In genomic region chr1:16019580-16020277, GRCh38 we compare ENCODE assay signal across 15 cellular contexts. TPM values are rescaled to one million over a fixed set of nuclear protein-coding genes. Genes with fewer than 3 reads are reported as not detected.
DNase-seq lines count a peak whose midpoint lies in the region; ATAC-seq and TF ChIP-seq lines count a peak whose summit lies in the region.
"Had no signal": no experiment of that assay in that cellular context is flagged by ENCODE, and none has a peak within 500 bp of the region (broad histone marks: within the 10 kb centered on the region; RNA-seq: fewer than 3 reads in every experiment).

No MANE protein-coding gene starts in this region.

- no peaks in the 10 kb centered on the region for H3K9me3 Mint-ChIP-seq in activated CD4-positive, alpha-beta T cell treated with anti-CD3 and anti-CD28 coated beads, Interleukin-2, amount 10 ng/mL, durations not matched to agents 7 days and 5 days
- no peaks in the 10 kb centered on the region for H3K9me3 Mint-ChIP-seq in neural progenitor cell
- H3K9me3 Mint-ChIP-seq: activated naive CD8-positive, alpha-beta T cell treated with anti-CD3 and anti-CD28 coated beads, Interleukin-2, amount 10 ng/mL, durations not matched to agents 7 days and 5 days; natural killer cell had no signal

- no peaks in the 10 kb centered on the region for H3K79me2 ChIP-seq in fibroblast of lung (ENCODE audit: control insufficient read depth, insufficient read depth, low read length)
- H3K79me2 ChIP-seq in neural progenitor cell (ENCODE audit: low read depth): no peaks in the 10 kb centered on the region

- H2AFZ ChIP-seq in fibroblast of lung (ENCODE audit: low read length): no peak overlapping the region
- H2AFZ ChIP-seq in neural progenitor cell (replicated peaks): no peak overlapping the region
- H2AFZ ChIP-seq: PC-9 had no signal

- ATAC-seq in aorta (ENCODE audit: low FRiP score) (peak; percentile 23), HG03432 (IDR thresholded peaks at IDR 0.05; ENCODE audit: unreplicated experiment) (no peak), HG02642 (IDR thresholded peaks at IDR 0.05; ENCODE audit: poor library complexity, unreplicated experiment) (no peak)
- ATAC-seq: A549; activated CD4-positive, CD25-positive, alpha-beta regulatory T cell treated with anti-CD3 and anti-CD28 coated beads, Interleukin-2, amount 50 U/mL, for 24 hours; natural killer cell had no signal

- no peak overlapping the region for H3K4me3 Mint-ChIP-seq in activated CD4-positive, alpha-beta T cell treated with anti-CD3 and anti-CD28 coated beads, Interleukin-2, amount 10 ng/mL, durations not matched to agents 7 days and 5 days
- H3K4me3 Mint-ChIP-seq in neural progenitor cell: peak overlapping the region; percentile 46
- H3K4me3 Mint-ChIP-seq: activated naive CD8-positive, alpha-beta T cell treated with anti-CD3 and anti-CD28 coated beads, Interleukin-2, amount 10 ng/mL, durations not matched to agents 7 days and 5 days; natural killer cell had no signal

- H3K9me3 ChIP-seq in fibroblast of lung (ENCODE audit: control insufficient read depth, insufficient read depth, low read depth, low read length): no peaks in the 10 kb centered on the region
- H3K9me3 ChIP-seq in neural progenitor cell (ENCODE audit: low read depth): no peaks in the 10 kb centered on the region
- H3K9me3 ChIP-seq in aorta (ENCODE audit: control insufficient read depth, low read length): no peaks in the 10 kb centered on the region
- H3K9me3 ChIP-seq: A549 had no signal

- POLR2A ChIA-PET in activated CD4-positive, alpha-beta T cell treated with anti-CD3 and anti-CD28 coated beads, Interleukin-2, amount 10 ng/mL, durations not matched to agents 7 days and 5 days (lab: Charles Lee): no interaction called here

- no peaks in the 10 kb centered on the region for H3K36me3 ChIP-seq in fibroblast of lung (ENCODE audit: control insufficient read depth, insufficient read depth, low read length)
- no peaks in the 10 kb centered on the region for H3K36me3 ChIP-seq in neural progenitor cell
- no peaks in the 10 kb centered on the region for H3K36me3 ChIP-seq in aorta (ENCODE audit: control insufficient read depth in 1 of 2, insufficient read depth in 2 of 2, low read length in 1 of 2)

- H4K20me1 ChIP-seq in fibroblast of lung (ENCODE audit: control insufficient read depth, extremely low read depth, insufficient read depth, low read length): no peaks in the 10 kb centered on the region
- H4K20me1 ChIP-seq in neural progenitor cell (ENCODE audit: low read depth): no peaks in the 10 kb centered on the region

- no peaks in the 10 kb centered on the region for H3K27me3 Mint-ChIP-seq in activated CD4-positive, alpha-beta T cell treated with anti-CD3 and anti-CD28 coated beads, Interleukin-2, amount 10 ng/mL, durations not matched to agents 7 days and 5 days
- peaks cover 18% of the 10 kb centered on the region for H3K27me3 Mint-ChIP-seq in neural progenitor cell (ENCODE audit: insufficient read depth, low read depth)

- DNase-seq in activated CD4-positive, alpha-beta T cell treated with anti-CD3 and anti-CD28 coated beads, Interleukin-2, amount 10 ng/mL, durations not matched to agents 7 days and 5 days: no peak
- no peak for DNase-seq in activated CD4-positive, alpha-beta T cell treated with anti-CD3 and anti-CD28 coated beads for 4 hours
- DNase-seq in fibroblast of lung (ENCODE audit: low read depth in 2 of 2): peak in 1 of 2 donors; percentile 59
- DNase-seq in neural progenitor cell (ENCODE audit: low spot score): no peak
- DNase-seq in aorta: peak; percentile 80 to 85
- no peak for DNase-seq in activated T-cell treated with anti-CD3 and anti-CD28 coated beads for 4 hours
- DNase-seq: activated naive CD8-positive, alpha-beta T cell treated with anti-CD3 and anti-CD28 coated beads, Interleukin-2, amount 10 ng/mL, durations not matched to agents 7 days and 5 days; natural killer cell; NCI-H1105; PC-9 had no signal

- peak overlapping the region; percentile 19 for H3K27ac Mint-ChIP-seq in activated CD4-positive, alpha-beta T cell treated with anti-CD3 and anti-CD28 coated beads, Interleukin-2, amount 10 ng/mL, durations not matched to agents 7 days and 5 days
- H3K27ac Mint-ChIP-seq in neural progenitor cell: peak overlapping the region; percentile 86
- H3K27ac Mint-ChIP-seq: activated naive CD8-positive, alpha-beta T cell treated with anti-CD3 and anti-CD28 coated beads, Interleukin-2, amount 10 ng/mL, durations not matched to agents 7 days and 5 days; natural killer cell had no signal

- intact Hi-C loops in aorta (cut with DNase I): no loop called here

- no peaks in the 10 kb centered on the region for H3K4me1 Mint-ChIP-seq in activated CD4-positive, alpha-beta T cell treated with anti-CD3 and anti-CD28 coated beads, Interleukin-2, amount 10 ng/mL, durations not matched to agents 7 days and 5 days
- H3K4me1 Mint-ChIP-seq in neural progenitor cell: peaks cover 35% of the 10 kb centered on the region
- H3K4me1 Mint-ChIP-seq: activated naive CD8-positive, alpha-beta T cell treated with anti-CD3 and anti-CD28 coated beads, Interleukin-2, amount 10 ng/mL, durations not matched to agents 7 days and 5 days; natural killer cell had no signal

- H3K36me3 Mint-ChIP-seq in activated CD4-positive, alpha-beta T cell treated with anti-CD3 and anti-CD28 coated beads, Interleukin-2, amount 10 ng/mL, durations not matched to agents 7 days and 5 days (ENCODE audit: low read depth): no peaks in the 10 kb centered on the region
- H3K36me3 Mint-ChIP-seq in neural progenitor cell: no peaks in the 10 kb centered on the region
- H3K36me3 Mint-ChIP-seq: activated naive CD8-positive, alpha-beta T cell treated with anti-CD3 and anti-CD28 coated beads, Interleukin-2, amount 10 ng/mL, durations not matched to agents 7 days and 5 days; natural killer cell had no signal

- WGBS in aorta, 2 donors: 5 to 11% methylated on average over 11 of the region's 11 CpGs

- H3K9ac ChIP-seq in fibroblast of lung (ENCODE audit: insufficient read depth, low read length) (no peak overlapping the region), neural progenitor cell (no peak overlapping the region)

- no peak overlapping the region for H3K4me2 ChIP-seq in fibroblast of lung (ENCODE audit: extremely low read depth, insufficient read depth, low read length)
- H3K4me2 ChIP-seq in neural progenitor cell: no peak overlapping the region
- H3K4me2 ChIP-seq: A549, PC-9 had no signal

- no peaks in the 10 kb centered on the region for H3K27me3 ChIP-seq in fibroblast of lung (ENCODE audit: control insufficient read depth, insufficient read depth, low read length)
- H3K27me3 ChIP-seq in neural progenitor cell: peaks cover 9% of the 10 kb centered on the region
- H3K27me3 ChIP-seq in aorta (ENCODE audit: control insufficient read depth in 1 of 2, insufficient read depth in 2 of 2, low read length in 1 of 2): no peaks in the 10 kb centered on the region

- CTCF ChIA-PET in activated CD4-positive, alpha-beta T cell treated with anti-CD3 and anti-CD28 coated beads, Interleukin-2, amount 10 ng/mL, durations not matched to agents 7 days and 5 days (lab: Charles Lee): interaction anchor here (0.6 to 2.6 kb wide), 4 partner anchors 9 to 204 kb away, joined by 3 to 10 read pairs (median 4); no protein-coding TSS in a partner anchor

- no peak overlapping the region for H3K4me3 ChIP-seq in fibroblast of lung (replicated peaks in 1 of 4; ENCODE audit: control extremely low read depth in 1 of 4, insufficient read depth in 1 of 4, low read depth in 3 of 4, low read length in 4 of 4)
- H3K4me3 ChIP-seq in neural progenitor cell: no peak overlapping the region
- H3K4me3 ChIP-seq in aorta (ENCODE audit: low read length in 2 of 2): no peak overlapping the region
- H3K4me3 ChIP-seq: A549, PC-9 had no signal

- H3K27ac ChIP-seq in fibroblast of lung (ENCODE audit: insufficient read depth, low read length) (peak overlapping the region; percentile 81), neural progenitor cell (no peak overlapping the region), aorta (ENCODE audit: low read depth in 1 of 2, low read length in 2 of 2) (peak overlapping the region; percentile 96 to 99)
- H3K27ac ChIP-seq: A549, PC-9 had no signal

- TF ChIP-seq CTCF in fibroblast of lung (conservative IDR thresholded peaks at IDR 0.05 in 1 of 2, IDR thresholded peaks at IDR 0.05 in 1 of 2; ENCODE audit: low read depth in 1 of 2, low read length in 2 of 2) (no peak), neural progenitor cell (IDR thresholded peaks at IDR 0.05) (no peak)

- peaks cover 28% of the 10 kb centered on the region for H3K4me1 ChIP-seq in fibroblast of lung (ENCODE audit: control insufficient read depth, extremely low read depth, insufficient read depth, low read length)
- H3K4me1 ChIP-seq in neural progenitor cell: no peaks in the 10 kb centered on the region
- H3K4me1 ChIP-seq in aorta (ENCODE audit: control insufficient read depth in 1 of 2, insufficient read depth in 2 of 2, low read length in 2 of 2): peaks cover 0 to 2% of the 10 kb centered on the region in 2 donors

- H3F3A ChIP-seq in neural progenitor cell (ENCODE audit: low read depth): no peaks in the 10 kb centered on the region

RNA-seq across cellular contexts. Expression of gene HSPB7, which starts 1.9 kb away (rescaled TPM):
- total RNA-seq in activated CD4-positive, alpha-beta T cell treated with anti-CD3 and anti-CD28 coated beads, Interleukin-2, amount 10 ng/mL, durations not matched to agents 7 days and 5 days: not detected
- total RNA-seq in fibroblast of lung: 1.0 and 4.5 TPM in 2 replicates
- 10.1 and 14.2 TPM in 2 replicates for polyA plus RNA-seq in fibroblast of lung
- 16.4 and 25.3 TPM in 2 replicates for polyA plus RNA-seq in fibroblast of lung (2012)
- 15.2 and 16.3 TPM in 2 replicates for polyA minus RNA-seq in fibroblast of lung (ENCODE audit: low replicate concordance)
- total RNA-seq in neural progenitor cell (ENCODE audit: low replicate concordance): not detected in 2 replicates
- total RNA-seq in aorta: 100 to 1,000 TPM; 313 to 802 TPM
- polyA plus RNA-seq in aorta: 100 to 1,000 TPM; 128 to 338 TPM
- total RNA-seq: activated naive CD8-positive, alpha-beta T cell treated with anti-CD3 and anti-CD28 coated beads, Interleukin-2, amount 10 ng/mL, durations not matched to agents 7 days and 5 days; natural killer cell; PC-9 had no signal
- polyA plus RNA-seq: A549 had no signal

RNA-seq across cellular contexts. Expression of gene CLCNKA, which starts 2.1 kb away (rescaled TPM):
- not detected for total RNA-seq in activated CD4-positive, alpha-beta T cell treated with anti-CD3 and anti-CD28 coated beads, Interleukin-2, amount 10 ng/mL, durations not matched to agents 7 days and 5 days
- total RNA-seq in fibroblast of lung: under 0.01 TPM in 2 replicates
- 0.05 TPM in 1 of 2 replicates, not detected in the other for polyA plus RNA-seq in fibroblast of lung
- polyA plus RNA-seq in fibroblast of lung (2012): not detected in 2 replicates
- not detected in 2 replicates for polyA minus RNA-seq in fibroblast of lung (ENCODE audit: low replicate concordance)
- not detected in 2 replicates for total RNA-seq in neural progenitor cell (ENCODE audit: low replicate concordance)
- total RNA-seq in aorta: 1 to 10 TPM; 1.0 to 1.3 TPM
- polyA plus RNA-seq in aorta: 1 to 10 TPM in 1 of 2 donors, not detected in 1; 4.5 TPM
- total RNA-seq: activated naive CD8-positive, alpha-beta T cell treated with anti-CD3 and anti-CD28 coated beads, Interleukin-2, amount 10 ng/mL, durations not matched to agents 7 days and 5 days; fibroblast of villous mesenchyme had no signal

RNA-seq across cellular contexts. Expression of gene SRARP, which starts 15.7 kb away (rescaled TPM):
- total RNA-seq in activated CD4-positive, alpha-beta T cell treated with anti-CD3 and anti-CD28 coated beads, Interleukin-2, amount 10 ng/mL, durations not matched to agents 7 days and 5 days: not detected
- not detected in 2 replicates for total RNA-seq in fibroblast of lung
- not detected in 2 replicates for polyA plus RNA-seq in fibroblast of lung
- polyA plus RNA-seq in fibroblast of lung (2012): not detected in 2 replicates
- polyA minus RNA-seq in fibroblast of lung (ENCODE audit: low replicate concordance): not detected in 2 replicates
- total RNA-seq in neural progenitor cell (ENCODE audit: low replicate concordance): not detected in 2 replicates
- total RNA-seq in aorta: not detected
- not detected for polyA plus RNA-seq in aorta
- total RNA-seq: activated naive CD8-positive, alpha-beta T cell treated with anti-CD3 and anti-CD28 coated beads, Interleukin-2, amount 10 ng/mL, durations not matched to agents 7 days and 5 days; fibroblast of villous mesenchyme; natural killer cell; PC-9 had no signal
- polyA plus RNA-seq: A549 had no signal

RNA-seq across cellular contexts. Expression of gene CLCNKB, which starts 23.9 kb away (rescaled TPM):
- not detected for total RNA-seq in activated CD4-positive, alpha-beta T cell treated with anti-CD3 and anti-CD28 coated beads, Interleukin-2, amount 10 ng/mL, durations not matched to agents 7 days and 5 days
- total RNA-seq in fibroblast of lung (under 0.01 and 0.33 TPM in 2 replicates), neural progenitor cell (ENCODE audit: low replicate concordance) (0.97 and 2.7 TPM in 2 replicates), aorta (under 1 TPM in 1 of 2 donors, not detected in 1; 0.39 TPM)
- polyA plus RNA-seq in fibroblast of lung (0.07 and 0.09 TPM in 2 replicates), aorta (under 1 TPM; 0.23 to 0.38 TPM)
- 0.05 TPM in 1 of 2 replicates, not detected in the other for polyA plus RNA-seq in fibroblast of lung (2012)
- polyA minus RNA-seq in fibroblast of lung (ENCODE audit: low replicate concordance): not detected in 2 replicates
- total RNA-seq: activated naive CD8-positive, alpha-beta T cell treated with anti-CD3 and anti-CD28 coated beads, Interleukin-2, amount 10 ng/mL, durations not matched to agents 7 days and 5 days; natural killer cell had no signal

RNA-seq across cellular contexts. Expression of gene ZBTB17, which starts 43.8 kb away (rescaled TPM):
- 10 to 100 TPM; 34.8 to 38.8 TPM for total RNA-seq in activated CD4-positive, alpha-beta T cell treated with anti-CD3 and anti-CD28 coated beads, Interleukin-2, amount 10 ng/mL, durations not matched to agents 7 days and 5 days
- total RNA-seq in fibroblast of lung (46.0 and 54.3 TPM in 2 replicates), neural progenitor cell (ENCODE audit: low replicate concordance) (19.5 and 34.0 TPM in 2 replicates), aorta (10 to 100 TPM; 42.3 to 55.5 TPM)
- polyA plus RNA-seq in fibroblast of lung (12.6 and 20.4 TPM in 2 replicates), aorta (100 to 1,000 TPM in 1 of 2 donors, 10 to 100 TPM in 1; 15.0 to 134 TPM)
- polyA plus RNA-seq in fibroblast of lung (2012): 15.0 and 24.3 TPM in 2 replicates
- 34.1 and 76.0 TPM in 2 replicates for polyA minus RNA-seq in fibroblast of lung (ENCODE audit: low replicate concordance)

Comparison
In these comparisons a context has a peak if more than half of its experiments do, and no peak if none do; other contexts are left out.
1. DNase-seq: peak in aorta (2 of 2); none in activated CD4-positive, alpha-beta T cell treated with anti-CD3 and anti-CD28 coated beads, Interleukin-2, amount 10 ng/mL, durations not matched to agents 7 days and 5 days (single experiment), activated CD4-positive, alpha-beta T cell treated with anti-CD3 and anti-CD28 coated beads for 4 hours (0 of 2), neural progenitor cell (single experiment) and activated T-cell treated with anti-CD3 and anti-CD28 coated beads for 4 hours (single experiment).
2. RNA of gene HSPB7, which starts 1.9 kb away (total RNA-seq): 313 to 802 TPM in aorta; 1.0 to 4.5 TPM in fibroblast of lung, not detected in activated CD4-positive, alpha-beta T cell treated with anti-CD3 and anti-CD28 coated beads, Interleukin-2, amount 10 ng/mL, durations not matched to agents 7 days and 5 days and not detected in neural progenitor cell; every median in the first group is over 10 times any median in the second.